In the genomic region with DNA sequence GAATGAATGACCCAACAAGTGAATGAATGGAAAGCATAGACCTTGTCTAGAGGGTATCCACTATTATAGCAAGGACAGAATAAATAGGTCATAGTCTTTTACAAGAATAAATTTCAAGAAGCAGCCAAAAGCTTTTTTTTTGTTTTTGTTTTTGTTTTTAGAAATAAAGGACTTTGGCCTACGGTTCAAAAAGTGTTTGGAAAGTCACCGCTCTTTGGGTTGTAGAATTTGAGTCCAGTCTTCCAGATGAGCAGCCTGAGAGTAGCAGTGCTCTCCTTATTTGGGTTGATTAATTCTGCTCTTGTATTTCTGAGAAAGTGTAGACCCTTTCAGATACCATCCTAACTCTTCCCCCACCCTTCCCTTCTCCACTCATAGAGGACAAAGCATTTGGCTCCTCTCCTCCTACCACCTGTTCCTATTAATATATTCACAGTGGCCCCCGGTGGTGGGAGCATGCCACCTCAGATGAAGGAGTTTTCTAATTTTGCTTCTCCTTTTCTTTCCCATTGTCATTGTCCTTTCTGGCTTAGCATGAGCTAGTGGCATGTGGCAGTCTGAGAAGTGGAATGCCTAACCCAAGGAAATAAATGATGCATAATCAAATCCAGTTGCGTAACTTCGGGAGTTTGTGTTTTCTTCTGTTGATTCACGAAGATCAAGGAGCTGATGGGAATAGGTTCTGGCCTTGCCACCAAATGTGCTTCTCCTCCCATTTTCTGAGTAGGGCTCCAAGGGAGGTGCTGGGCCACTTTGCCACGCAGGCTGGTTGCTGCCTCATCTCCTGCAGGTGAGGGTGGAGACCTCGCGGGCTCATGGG, we compare ENCODE assay signal across 15 cellular contexts.
A peak's percentile ranks its signal among the peaks of the same experiment; 100 is the strongest.
DNase-seq lines count a peak whose midpoint lies in the region; ATAC-seq, FAIRE-seq and TF ChIP-seq lines count a peak whose summit lies in the region.
"Had no signal": no experiment of that assay in that cellular context is flagged by ENCODE, and none has a peak within 500 bp of the region (broad histone marks: within the 10 kb centered on the region; RNA-seq: fewer than 3 reads in every experiment).

No MANE protein-coding gene starts in this region.

- H3K36me3 Mint-ChIP-seq in astrocyte (ENCODE audit: low read depth, unreplicated experiment), result no peaks in the 10 kb centered on the region
- no peaks in the 10 kb centered on the region for H3K36me3 Mint-ChIP-seq in activated naive CD4-positive, alpha-beta T cell treated with anti-CD3 and anti-CD28 coated beads, Interleukin-2, amount 10 ng/mL, durations not matched to agents 7 days and 5 days

- H3K4me3 ChIP-seq in HFF-Myc (replicated peaks; ENCODE audit: low read depth, low read length) (no peak overlapping the region), astrocyte (ENCODE audit: insufficient read depth, low read depth, low read length) (no peak overlapping the region)
- H3K4me3 ChIP-seq: ascending aorta, lung had no signal

- no peak overlapping the region for H3K9ac ChIP-seq in astrocyte (ENCODE audit: low read length)

- DNase-seq in NCI-H1092 (lab: John Stamatoyannopoulos, UW) (peak; percentile 12), NCI-H1092 treated with DMSO at 0.1 percent for 48 hours (lab: John Stamatoyannopoulos, UW) (no peak), HFF-Myc (ENCODE audit: extremely low read depth, low read depth) (no peak), astrocyte (ENCODE audit: low read depth) (no peak), left lobe of liver (ENCODE audit: low spot score) (no peak), globus pallidus (ENCODE audit: low spot score) (no peak), NCI-H446 (lab: John Stamatoyannopoulos, UW) (no peak)
- DNase-seq in activated naive CD4-positive, alpha-beta T cell treated with anti-CD3 and anti-CD28 coated beads, Interleukin-2, amount 10 ng/mL, durations not matched to agents 7 days and 5 days, result no peak
- DNase-seq: activated T-cell treated with anti-CD3 and anti-CD28 coated beads, Interleukin-2, amount 50 U/mL, for 72 hours; DMS79 treated with DMSO at 0.1 percent for 48 hours had no signal

- peak; percentile 47 for ATAC-seq in left lobe of liver
- ATAC-seq: activated T-cell treated with anti-CD3 and anti-CD28 coated beads, Interleukin-2, amount 50 U/mL, for 72 hours had no signal

- TF ChIP-seq CTCF in HFF-Myc (IDR thresholded peaks at IDR 0.05; ENCODE audit: low read depth, low read length, missing control alignments), result peak; percentile 14
- TF ChIP-seq CTCF in astrocyte (IDR thresholded peaks at IDR 0.05; ENCODE audit: insufficient read depth, low read depth, low read length), result peak; percentile 7

- no peak overlapping the region for H3K27ac ChIP-seq in astrocyte (ENCODE audit: low read depth, low read length)
- H3K27ac ChIP-seq: ascending aorta, neutrophil had no signal

- peaks cover 12% of the 10 kb centered on the region for H3K4me1 Mint-ChIP-seq in astrocyte (ENCODE audit: low read depth, unreplicated experiment)
- H3K4me1 Mint-ChIP-seq in activated naive CD4-positive, alpha-beta T cell treated with anti-CD3 and anti-CD28 coated beads, Interleukin-2, amount 10 ng/mL, durations not matched to agents 7 days and 5 days, result no peaks in the 10 kb centered on the region

- no peak overlapping the region for H3K27ac Mint-ChIP-seq in astrocyte (ENCODE audit: unreplicated experiment)
- no peak overlapping the region for H3K27ac Mint-ChIP-seq in activated naive CD4-positive, alpha-beta T cell treated with anti-CD3 and anti-CD28 coated beads, Interleukin-2, amount 10 ng/mL, durations not matched to agents 7 days and 5 days
- H3K27ac Mint-ChIP-seq: activated T-cell treated with anti-CD3 and anti-CD28 coated beads, Interleukin-2, amount 50 U/mL, for 72 hours had no signal

- CTCF ChIA-PET in activated naive CD4-positive, alpha-beta T cell treated with anti-CD3 and anti-CD28 coated beads, Interleukin-2, amount 10 ng/mL, durations not matched to agents 7 days and 5 days (lab: Charles Lee), result interaction anchor here (0.6 to 0.8 kb wide), 2 partner anchors 17 to 686 kb away, joined by 3 to 4 read pairs; no protein-coding TSS in a partner anchor

- peaks cover 4% of the 10 kb centered on the region for H3K9me3 Mint-ChIP-seq in astrocyte (ENCODE audit: unreplicated experiment)
- peaks cover 1% of the 10 kb centered on the region for H3K9me3 Mint-ChIP-seq in activated naive CD4-positive, alpha-beta T cell treated with anti-CD3 and anti-CD28 coated beads, Interleukin-2, amount 10 ng/mL, durations not matched to agents 7 days and 5 days

- no peaks in the 10 kb centered on the region for H3K79me2 ChIP-seq in astrocyte (ENCODE audit: insufficient read depth, low read length)

- H4K20me1 ChIP-seq in astrocyte (ENCODE audit: insufficient read depth, low read length), result no peaks in the 10 kb centered on the region

- peaks cover 10% of the 10 kb centered on the region for H3K27me3 Mint-ChIP-seq in astrocyte (ENCODE audit: low read depth, unreplicated experiment)
- H3K27me3 Mint-ChIP-seq in activated naive CD4-positive, alpha-beta T cell treated with anti-CD3 and anti-CD28 coated beads, Interleukin-2, amount 10 ng/mL, durations not matched to agents 7 days and 5 days, result peaks cover 17% of the 10 kb centered on the region

- peaks cover 19% of the 10 kb centered on the region for H3K27me3 ChIP-seq in astrocyte (ENCODE audit: insufficient read depth, low read length)
- H3K27me3 ChIP-seq: ascending aorta, neutrophil had no signal

- no peak overlapping the region for H2AFZ ChIP-seq in astrocyte (ENCODE audit: low read depth, low read length)

- no peaks in the 10 kb centered on the region for H3K9me3 ChIP-seq in astrocyte (ENCODE audit: insufficient read depth, low read depth, low read length)
- H3K9me3 ChIP-seq: ascending aorta, neutrophil had no signal

- no peak overlapping the region for H3K4me3 Mint-ChIP-seq in astrocyte (ENCODE audit: unreplicated experiment)
- H3K4me3 Mint-ChIP-seq in activated naive CD4-positive, alpha-beta T cell treated with anti-CD3 and anti-CD28 coated beads, Interleukin-2, amount 10 ng/mL, durations not matched to agents 7 days and 5 days, result no peak overlapping the region
- H3K4me3 Mint-ChIP-seq: activated T-cell treated with anti-CD3 and anti-CD28 coated beads, Interleukin-2, amount 50 U/mL, for 72 hours had no signal

- FAIRE-seq in astrocyte (lab: Jason Lieb, UNC), result no peak
- FAIRE-seq: A204.1, GM12891 had no signal

- no peak overlapping the region for H3K4me2 ChIP-seq in astrocyte (ENCODE audit: low read length)

- no peaks in the 10 kb centered on the region for H3K4me1 ChIP-seq in astrocyte (ENCODE audit: insufficient read depth, low read length)
- H3K4me1 ChIP-seq: ascending aorta had no signal

- H3K36me3 ChIP-seq in astrocyte (ENCODE audit: insufficient read depth, low read length), result no peaks in the 10 kb centered on the region
- H3K36me3 ChIP-seq: ascending aorta, neutrophil had no signal
